Comparison of ENCODE assay signal across 8 cellular contexts in genomic region chr10:43671659-43672555, GRCh38. TPM values are rescaled to one million over a fixed set of nuclear protein-coding genes. Genes with fewer than 3 reads are reported as not detected.
DNase-seq lines count a peak whose midpoint lies in the region; ATAC-seq and TF ChIP-seq lines count a peak whose summit lies in the region.

No MANE protein-coding gene starts in this region.

- H3K27me3 ChIP-seq in kidney epithelial cell (ENCODE audit: control insufficient read depth, insufficient read depth, low read length) = peaks cover 6% of the 10 kb centered on the region

- no peaks in the 10 kb centered on the region for H3K9me3 Mint-ChIP-seq in stimulated activated effector memory CD8-positive, alpha-beta T cell treated with anti-CD3 and anti-CD28 coated beads, Interleukin-12 subunit alpha, Interleukin-12 subunit beta, amount 100 ng/mL, for 72 hours

- peak; percentile 83 for DNase-seq in D341Med (ENCODE audit: low spot score)
- peak; percentile 58 for DNase-seq in LoVo (ENCODE audit: low spot score)
- peak in 3 of 5 donors; percentile 28 to 48 (median 45) for DNase-seq in T-helper 1 cell
- peak; percentile 16 to 55 for DNase-seq in cerebellar nuclear complex (lab: John Stamatoyannopoulos, UW)
- no peak for DNase-seq in kidney epithelial cell (ENCODE audit: low read depth)
- DNase-seq in stimulated activated effector memory CD8-positive, alpha-beta T cell treated with anti-CD3 and anti-CD28 coated beads, Interleukin-12 subunit alpha, Interleukin-12 subunit beta, amount 100 ng/mL, for 72 hours (ENCODE audit: low spot score in 2 of 2) = peak; percentile 50 to 68

- H3K4me3 Mint-ChIP-seq in stimulated activated effector memory CD8-positive, alpha-beta T cell treated with anti-CD3 and anti-CD28 coated beads, Interleukin-12 subunit alpha, Interleukin-12 subunit beta, amount 100 ng/mL, for 72 hours = no peak overlapping the region

- H3K36me3 ChIP-seq in kidney epithelial cell (ENCODE audit: control insufficient read depth, insufficient read depth, low read length) = no peaks in the 10 kb centered on the region

- no peak overlapping the region for H3K27ac Mint-ChIP-seq in stimulated activated effector memory CD8-positive, alpha-beta T cell treated with anti-CD3 and anti-CD28 coated beads, Interleukin-12 subunit alpha, Interleukin-12 subunit beta, amount 100 ng/mL, for 72 hours

- H3K4me3 ChIP-seq in kidney epithelial cell (ENCODE audit: low read depth, low read length) = no peak overlapping the region

- ATAC-seq in GM21360 (IDR thresholded peaks at IDR 0.05; ENCODE audit: unreplicated experiment) = peak; percentile 51
- ATAC-seq in stimulated activated effector memory CD8-positive, alpha-beta T cell treated with anti-CD3 and anti-CD28 coated beads, Interleukin-12 subunit alpha, Interleukin-12 subunit beta, amount 100 ng/mL, for 72 hours = peak; percentile 47
- no peak for ATAC-seq in HG03469 (IDR thresholded peaks at IDR 0.05; ENCODE audit: unreplicated experiment)

- no peaks in the 10 kb centered on the region for H3K4me1 Mint-ChIP-seq in stimulated activated effector memory CD8-positive, alpha-beta T cell treated with anti-CD3 and anti-CD28 coated beads, Interleukin-12 subunit alpha, Interleukin-12 subunit beta, amount 100 ng/mL, for 72 hours

- TF ChIP-seq CTCF in kidney epithelial cell (IDR thresholded peaks at IDR 0.05; ENCODE audit: insufficient read depth, low read length, poor library complexity, severe bottlenecking) = peak; percentile 61

- no peaks in the 10 kb centered on the region for H3K36me3 Mint-ChIP-seq in stimulated activated effector memory CD8-positive, alpha-beta T cell treated with anti-CD3 and anti-CD28 coated beads, Interleukin-12 subunit alpha, Interleukin-12 subunit beta, amount 100 ng/mL, for 72 hours

RNA-seq across cellular contexts. Expression of gene ZNF32, which starts 23.2 kb away (rescaled TPM):
- total RNA-seq in kidney epithelial cell = 40.3 and 52.1 TPM in 2 replicates
